8 cellular contexts compared by ENCODE assay signal in the genomic region with DNA sequence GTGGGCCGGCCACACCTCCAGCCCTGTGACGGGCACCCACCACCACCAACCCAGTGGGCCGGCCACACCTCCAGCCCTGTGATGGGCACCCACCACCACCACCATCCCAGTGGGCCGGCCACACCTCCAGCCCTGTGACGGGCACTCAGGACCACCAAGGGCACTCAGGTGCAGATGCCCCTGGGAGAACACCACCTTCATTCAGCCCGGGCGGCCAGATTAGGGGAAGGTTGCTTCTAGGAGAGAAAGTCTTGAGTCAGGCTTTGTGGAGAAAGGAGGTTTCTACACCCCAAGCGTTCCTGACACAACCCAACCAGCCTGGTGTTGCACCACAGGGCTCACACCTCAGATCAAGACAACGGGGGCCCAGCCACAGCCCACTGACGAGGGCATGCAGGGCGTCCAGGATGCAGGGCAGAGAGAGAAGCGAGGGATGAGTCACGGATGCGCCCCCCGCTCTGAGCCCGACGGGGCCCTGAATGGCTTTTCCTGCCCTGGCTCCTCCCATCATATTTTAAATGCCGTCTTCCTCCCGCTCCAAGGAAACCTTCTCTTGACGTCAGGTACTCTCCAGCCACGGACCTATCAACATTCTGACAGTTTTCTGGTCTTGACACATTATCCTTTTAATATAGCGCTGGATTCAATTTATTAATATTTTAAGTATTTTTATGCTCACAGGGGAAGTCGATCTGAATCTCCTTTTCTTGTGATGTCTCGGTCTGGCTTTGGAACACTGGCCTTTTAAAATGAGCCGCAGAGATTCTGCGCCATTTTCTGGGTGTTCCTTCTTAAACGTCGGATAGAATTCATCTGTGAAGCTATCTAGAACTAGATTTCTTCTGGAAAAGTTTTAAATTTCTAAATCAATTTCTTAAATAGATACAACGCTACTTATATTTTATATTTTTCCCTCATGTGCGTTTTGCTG. TPM values are rescaled to one million over a fixed set of nuclear protein-coding genes. Genes with fewer than 3 reads are reported as not detected.
DNase-seq lines count a peak whose midpoint lies in the region; ATAC-seq and TF ChIP-seq lines count a peak whose summit lies in the region.

No MANE protein-coding gene starts in this region.

- peak; percentile 20 for TF ChIP-seq POLR2A in transverse colon (IDR thresholded peaks at IDR 0.05)

- DNase-seq in activated CD4-positive, CD25-positive, alpha-beta regulatory T cell (lab: John Stamatoyannopoulos, UW): peak; percentile 36 to 61 (median 49)
- no peak for DNase-seq in activated CD4-positive, CD25-positive, alpha-beta regulatory T cell treated with anti-CD3 and anti-CD28 coated beads, Interleukin-2, amount 50 U/mL, for 72 hours
- peak; percentile 43 for DNase-seq in NCI-H1092 (lab: John Stamatoyannopoulos, UW)
- peak; percentile 11 to 81 (median 62) for DNase-seq in T-cell
- DNase-seq in left ventricle myocardium inferior: peak; percentile 88
- peak; percentile 95 for DNase-seq in posterior vena cava (ENCODE audit: low spot score)
- peak; percentile 81 for DNase-seq in transverse colon

- peak; percentile 81 to 85 (median 82) for ATAC-seq in T-cell (replicated peaks in 1 of 4)

- no peak for TF ChIP-seq EP300 in transverse colon (IDR thresholded peaks at IDR 0.05; ENCODE audit: low read depth)

- TF ChIP-seq CTCF in left ventricle myocardium inferior (IDR thresholded peaks at IDR 0.05; ENCODE audit: borderline replicate concordance): no peak
- peak in 1 of 5 experiments; percentile 16 for TF ChIP-seq CTCF in transverse colon (IDR thresholded peaks at IDR 0.05)

- WGBS in transverse colon (ENCODE audit: low coverage in 1 of 2), 2 donors: 15 to 45% methylated on average over 9 to 28 of the region's 30 CpGs

- H3K36me3 ChIP-seq in left ventricle myocardium inferior (no peaks in the 10 kb centered on the region), transverse colon (no peaks in the 10 kb centered on the region)

- H3K9me3 Mint-ChIP-seq in T-cell: no peaks in the 10 kb centered on the region

- POLR2A ChIA-PET in T-cell (lab: Charles Lee): no interaction called here

- no peaks in the 10 kb centered on the region for H3K9me3 ChIP-seq in left ventricle myocardium inferior (replicated peaks)
- no peaks in the 10 kb centered on the region for H3K9me3 ChIP-seq in transverse colon

- H3K4me1 ChIP-seq in left ventricle myocardium inferior: peaks cover 55% of the 10 kb centered on the region
- H3K4me1 ChIP-seq in transverse colon: peaks cover 0 to 13% (median 8%) of the 10 kb centered on the region in 4 donors

- H3K27me3 ChIP-seq in left ventricle myocardium inferior (ENCODE audit: low read depth): no peaks in the 10 kb centered on the region
- no peaks in the 10 kb centered on the region for H3K27me3 ChIP-seq in transverse colon

- in situ Hi-C loops in transverse colon (cut with MboI; ENCODE audit: low pct_ligation_motif_present in 1 of 4, low pct_unique_long_range_greater_than_20kb in 1 of 4, low sequenced_read_pairs in 3 of 4): no loop called here

- CTCF ChIA-PET in T-cell (lab: Charles Lee): no interaction called here

- peaks cover 0 to 5% of the 10 kb centered on the region in 2 donors for H3K27me3 Mint-ChIP-seq in T-cell

- H3K27ac Mint-ChIP-seq in T-cell: peak overlapping the region; percentile 74 to 89

- H3K4me3 ChIP-seq in left ventricle myocardium inferior (peak overlapping the region; percentile 89), transverse colon (peak overlapping the region in 3 of 4 donors; percentile 35 to 53 (median 53))

- H3K4me1 Mint-ChIP-seq in T-cell: peaks cover 6 to 12% (median 11%) of the 10 kb centered on the region in 3 donors

- H3K36me3 Mint-ChIP-seq in T-cell: no peaks in the 10 kb centered on the region

- H3K27ac ChIP-seq in angular gyrus (ENCODE audit: low read depth, low read length) (peak overlapping the region; percentile 85), left ventricle myocardium inferior (replicated peaks) (peak overlapping the region; percentile 94), transverse colon (peak overlapping the region; percentile 61 to 91 (median 86))

- H3K4me3 Mint-ChIP-seq in T-cell: peak overlapping the region; percentile 67 to 84 (median 80)

- intact Hi-C loops in left ventricle myocardium inferior (cut with micrococcal nuclease): no loop called here
- intact Hi-C loops in posterior vena cava (cut with DNase I): no loop called here
- intact Hi-C loops in transverse colon (cut with DNase I; ENCODE audit: low total_unique reads): no loop called here

RNA-seq across cellular contexts. Expression of gene SPATC1L, which starts 0.6 kb away (rescaled TPM):
- total RNA-seq in T-cell (10 to 100 TPM in 3 of 5 donors, 1 to 10 TPM in 2; 1.4 to 22.8 (median 12.5) TPM), left ventricle myocardium inferior (7.0 TPM), posterior vena cava (10 to 100 TPM in 1 of 2 donors, 1 to 10 TPM in 1; 8.4 to 10.9 TPM), transverse colon (10 to 100 TPM in 1 of 4 donors, 1 to 10 TPM in 2, not detected in 1; 1.2 to 11.0 (median 8.5) TPM)

RNA-seq across cellular contexts. Expression of gene FTCD, which starts 29.5 kb away (rescaled TPM):
- 1 to 10 TPM in 3 of 5 donors, under 1 TPM in 1, not detected in 1; 0.95 to 6.1 (median 2.5) TPM for total RNA-seq in T-cell
- 2.2 TPM for total RNA-seq in left ventricle myocardium inferior
- total RNA-seq in posterior vena cava: 1 to 10 TPM in 1 of 2 donors, under 1 TPM in 1; 0.29 to 1.2 TPM
- total RNA-seq in transverse colon: not detected

RNA-seq across cellular contexts. Expression of gene LSS, which starts 43.7 kb away (rescaled TPM):
- total RNA-seq in T-cell: 10 to 100 TPM; 41.3 to 63.0 (median 49.4) TPM
- 52.0 TPM for total RNA-seq in left ventricle myocardium inferior
- total RNA-seq in posterior vena cava: 10 to 100 TPM; 42.5 to 65.0 TPM
- total RNA-seq in transverse colon: 10 to 100 TPM; 53.2 to 75.2 (median 62.3) TPM
